ENCODE assay signal across 1 cellular context in the genomic region with DNA sequence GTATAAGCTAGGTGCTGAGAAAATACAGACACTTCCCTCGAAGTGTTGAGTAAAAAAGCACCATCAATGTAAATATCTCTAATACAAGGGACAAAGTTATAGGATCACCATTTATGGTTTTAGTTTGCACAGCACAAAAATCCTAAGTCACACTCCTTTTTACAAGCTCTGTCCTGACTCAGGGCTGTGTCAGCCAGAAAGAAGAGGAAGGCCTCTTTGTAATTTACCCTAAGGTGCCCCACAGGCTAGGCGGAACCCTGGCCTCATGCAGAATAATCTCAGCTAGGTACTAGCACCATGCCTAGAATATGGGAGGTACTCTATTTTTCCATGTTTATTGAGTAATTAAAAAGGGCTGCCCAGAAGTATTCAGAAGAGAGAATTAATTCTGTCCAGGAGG.
TF ChIP-seq lines count a peak whose summit lies in the region.

No MANE protein-coding gene starts in this region.

TF ChIP-seq in GM23338, 12 proteins besides CTCF, POLR2A, EP300 and RAD21 (continued from another document):
- TF ChIP-seq, protein P1, sequence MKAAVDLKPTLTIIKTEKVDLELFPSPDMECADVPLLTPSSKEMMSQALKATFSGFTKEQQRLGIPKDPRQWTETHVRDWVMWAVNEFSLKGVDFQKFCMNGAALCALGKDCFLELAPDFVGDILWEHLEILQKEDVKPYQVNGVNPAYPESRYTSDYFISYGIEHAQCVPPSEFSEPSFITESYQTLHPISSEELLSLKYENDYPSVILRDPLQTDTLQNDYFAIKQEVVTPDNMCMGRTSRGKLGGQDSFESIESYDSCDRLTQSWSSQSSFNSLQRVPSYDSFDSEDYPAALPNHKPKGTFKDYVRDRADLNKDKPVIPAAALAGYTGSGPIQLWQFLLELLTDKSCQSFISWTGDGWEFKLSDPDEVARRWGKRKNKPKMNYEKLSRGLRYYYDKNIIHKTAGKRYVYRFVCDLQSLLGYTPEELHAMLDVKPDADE (IDR thresholded peaks at IDR 0.05), result no peak
- TF ChIP-seq ZNF331 (CRISPR knock-in tag; IDR thresholded peaks at IDR 0.05; ENCODE audit: low read depth) (no peak), JUNB (IDR thresholded peaks at IDR 0.05; ENCODE audit: unreplicated experiment) (no peak), EZH2 (IDR thresholded peaks at IDR 0.05; ENCODE audit: low read depth, unreplicated experiment) (no peak), ZNF114 (CRISPR knock-in tag; IDR thresholded peaks at IDR 0.05) (no peak), CREB1 (CRISPR knock-in tag; IDR thresholded peaks at IDR 0.05; ENCODE audit: low read depth) (no peak), NANOG (IDR thresholded peaks at IDR 0.05; ENCODE audit: borderline replicate concordance) (no peak)
- TF ChIP-seq, protein P2, sequence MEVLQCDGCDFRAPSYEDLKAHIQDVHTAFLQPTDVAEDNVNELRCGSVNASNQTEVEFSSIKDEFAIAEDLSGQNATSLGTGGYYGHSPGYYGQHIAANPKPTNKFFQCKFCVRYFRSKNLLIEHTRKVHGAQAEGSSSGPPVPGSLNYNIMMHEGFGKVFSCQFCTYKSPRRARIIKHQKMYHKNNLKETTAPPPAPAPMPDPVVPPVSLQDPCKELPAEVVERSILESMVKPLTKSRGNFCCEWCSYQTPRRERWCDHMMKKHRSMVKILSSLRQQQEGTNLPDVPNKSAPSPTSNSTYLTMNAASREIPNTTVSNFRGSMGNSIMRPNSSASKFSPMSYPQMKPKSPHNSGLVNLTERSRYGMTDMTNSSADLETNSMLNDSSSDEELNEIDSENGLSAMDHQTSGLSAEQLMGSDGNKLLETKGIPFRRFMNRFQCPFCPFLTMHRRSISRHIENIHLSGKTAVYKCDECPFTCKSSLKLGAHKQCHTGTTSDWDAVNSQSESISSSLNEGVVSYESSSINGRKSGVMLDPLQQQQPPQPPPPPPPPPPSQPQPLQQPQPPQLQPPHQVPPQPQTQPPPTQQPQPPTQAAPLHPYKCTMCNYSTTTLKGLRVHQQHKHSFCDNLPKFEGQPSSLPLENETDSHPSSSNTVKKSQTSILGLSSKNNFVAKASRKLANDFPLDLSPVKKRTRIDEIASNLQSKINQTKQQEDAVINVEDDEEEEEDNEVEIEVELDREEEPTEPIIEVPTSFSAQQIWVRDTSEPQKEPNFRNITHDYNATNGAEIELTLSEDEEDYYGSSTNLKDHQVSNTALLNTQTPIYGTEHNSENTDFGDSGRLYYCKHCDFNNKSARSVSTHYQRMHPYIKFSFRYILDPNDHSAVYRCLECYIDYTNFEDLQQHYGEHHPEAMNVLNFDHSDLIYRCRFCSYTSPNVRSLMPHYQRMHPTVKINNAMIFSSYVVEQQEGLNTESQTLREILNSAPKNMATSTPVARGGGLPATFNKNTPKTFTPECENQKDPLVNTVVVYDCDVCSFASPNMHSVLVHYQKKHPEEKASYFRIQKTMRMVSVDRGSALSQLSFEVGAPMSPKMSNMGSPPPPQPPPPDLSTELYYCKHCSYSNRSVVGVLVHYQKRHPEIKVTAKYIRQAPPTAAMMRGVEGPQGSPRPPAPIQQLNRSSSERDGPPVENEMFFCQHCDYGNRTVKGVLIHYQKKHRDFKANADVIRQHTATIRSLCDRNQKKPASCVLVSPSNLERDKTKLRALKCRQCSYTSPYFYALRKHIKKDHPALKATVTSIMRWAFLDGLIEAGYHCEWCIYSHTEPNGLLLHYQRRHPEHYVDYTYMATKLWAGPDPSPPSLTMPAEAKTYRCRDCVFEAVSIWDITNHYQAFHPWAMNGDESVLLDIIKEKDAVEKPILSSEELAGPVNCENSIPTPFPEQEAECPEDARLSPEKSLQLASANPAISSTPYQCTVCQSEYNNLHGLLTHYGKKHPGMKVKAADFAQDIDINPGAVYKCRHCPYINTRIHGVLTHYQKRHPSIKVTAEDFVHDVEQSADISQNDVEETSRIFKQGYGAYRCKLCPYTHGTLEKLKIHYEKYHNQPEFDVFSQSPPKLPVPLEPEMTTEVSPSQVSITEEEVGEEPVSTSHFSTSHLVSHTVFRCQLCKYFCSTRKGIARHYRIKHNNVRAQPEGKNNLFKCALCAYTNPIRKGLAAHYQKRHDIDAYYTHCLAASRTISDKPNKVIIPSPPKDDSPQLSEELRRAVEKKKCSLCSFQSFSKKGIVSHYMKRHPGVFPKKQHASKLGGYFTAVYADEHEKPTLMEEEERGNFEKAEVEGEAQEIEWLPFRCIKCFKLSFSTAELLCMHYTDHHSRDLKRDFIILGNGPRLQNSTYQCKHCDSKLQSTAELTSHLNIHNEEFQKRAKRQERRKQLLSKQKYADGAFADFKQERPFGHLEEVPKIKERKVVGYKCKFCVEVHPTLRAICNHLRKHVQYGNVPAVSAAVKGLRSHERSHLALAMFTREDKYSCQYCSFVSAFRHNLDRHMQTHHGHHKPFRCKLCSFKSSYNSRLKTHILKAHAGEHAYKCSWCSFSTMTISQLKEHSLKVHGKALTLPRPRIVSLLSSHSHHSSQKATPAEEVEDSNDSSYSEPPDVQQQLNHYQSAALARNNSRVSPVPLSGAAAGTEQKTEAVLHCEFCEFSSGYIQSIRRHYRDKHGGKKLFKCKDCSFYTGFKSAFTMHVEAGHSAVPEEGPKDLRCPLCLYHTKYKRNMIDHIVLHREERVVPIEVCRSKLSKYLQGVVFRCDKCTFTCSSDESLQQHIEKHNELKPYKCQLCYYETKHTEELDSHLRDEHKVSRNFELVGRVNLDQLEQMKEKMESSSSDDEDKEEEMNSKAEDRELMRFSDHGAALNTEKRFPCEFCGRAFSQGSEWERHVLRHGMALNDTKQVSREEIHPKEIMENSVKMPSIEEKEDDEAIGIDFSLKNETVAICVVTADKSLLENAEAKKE (CRISPR knock-in tag; IDR thresholded peaks at IDR 0.05), result no peak
